ENCODE assay signal across 1 cellular context in genomic region chr2:43985359-43985758, GRCh38.
TF ChIP-seq lines count a peak whose summit lies in the region.

No MANE protein-coding gene starts in this region.

TF ChIP-seq in K562, 482 proteins besides CTCF, POLR2A, EP300 and RAD21 (continued from another document):
- TF ChIP-seq, protein P1, sequence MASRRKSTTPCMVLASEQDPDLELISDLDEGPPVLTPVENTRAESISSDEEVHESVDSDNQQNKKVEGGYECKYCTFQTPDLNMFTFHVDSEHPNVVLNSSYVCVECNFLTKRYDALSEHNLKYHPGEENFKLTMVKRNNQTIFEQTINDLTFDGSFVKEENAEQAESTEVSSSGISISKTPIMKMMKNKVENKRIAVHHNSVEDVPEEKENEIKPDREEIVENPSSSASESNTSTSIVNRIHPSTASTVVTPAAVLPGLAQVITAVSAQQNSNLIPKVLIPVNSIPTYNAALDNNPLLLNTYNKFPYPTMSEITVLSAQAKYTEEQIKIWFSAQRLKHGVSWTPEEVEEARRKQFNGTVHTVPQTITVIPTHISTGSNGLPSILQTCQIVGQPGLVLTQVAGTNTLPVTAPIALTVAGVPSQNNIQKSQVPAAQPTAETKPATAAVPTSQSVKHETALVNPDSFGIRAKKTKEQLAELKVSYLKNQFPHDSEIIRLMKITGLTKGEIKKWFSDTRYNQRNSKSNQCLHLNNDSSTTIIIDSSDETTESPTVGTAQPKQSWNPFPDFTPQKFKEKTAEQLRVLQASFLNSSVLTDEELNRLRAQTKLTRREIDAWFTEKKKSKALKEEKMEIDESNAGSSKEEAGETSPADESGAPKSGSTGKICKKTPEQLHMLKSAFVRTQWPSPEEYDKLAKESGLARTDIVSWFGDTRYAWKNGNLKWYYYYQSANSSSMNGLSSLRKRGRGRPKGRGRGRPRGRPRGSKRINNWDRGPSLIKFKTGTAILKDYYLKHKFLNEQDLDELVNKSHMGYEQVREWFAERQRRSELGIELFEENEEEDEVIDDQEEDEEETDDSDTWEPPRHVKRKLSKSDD (conservative IDR thresholded peaks at IDR 0.05; ENCODE audit: low read length): no peak
- TF ChIP-seq CREM (IDR thresholded peaks at IDR 0.05; ENCODE audit: low read depth): no peak
- TF ChIP-seq MYC (IDR thresholded peaks at IDR 0.05; ENCODE audit: low read depth, low read length): peak; percentile 91
- TF ChIP-seq MYC (CRISPR knock-in tag; IDR thresholded peaks at IDR 0.05; ENCODE audit: borderline replicate concordance, low read depth): no peak
- peak in 1 of 2 experiments; percentile 34 for TF ChIP-seq NCOA2 (IDR thresholded peaks at IDR 0.05; ENCODE audit: partially characterized antibody in 2 of 2)
- no peak for TF ChIP-seq RFX5 (IDR thresholded peaks at IDR 0.05; ENCODE audit: low read depth, low read length)
- TF ChIP-seq HMG20A (CRISPR knock-in tag; conservative IDR thresholded peaks at IDR 0.05): no peak
- no peak for TF ChIP-seq CBX5 (IDR thresholded peaks at IDR 0.05; ENCODE audit: borderline replicate concordance, low read depth)
- TF ChIP-seq, protein P2, sequence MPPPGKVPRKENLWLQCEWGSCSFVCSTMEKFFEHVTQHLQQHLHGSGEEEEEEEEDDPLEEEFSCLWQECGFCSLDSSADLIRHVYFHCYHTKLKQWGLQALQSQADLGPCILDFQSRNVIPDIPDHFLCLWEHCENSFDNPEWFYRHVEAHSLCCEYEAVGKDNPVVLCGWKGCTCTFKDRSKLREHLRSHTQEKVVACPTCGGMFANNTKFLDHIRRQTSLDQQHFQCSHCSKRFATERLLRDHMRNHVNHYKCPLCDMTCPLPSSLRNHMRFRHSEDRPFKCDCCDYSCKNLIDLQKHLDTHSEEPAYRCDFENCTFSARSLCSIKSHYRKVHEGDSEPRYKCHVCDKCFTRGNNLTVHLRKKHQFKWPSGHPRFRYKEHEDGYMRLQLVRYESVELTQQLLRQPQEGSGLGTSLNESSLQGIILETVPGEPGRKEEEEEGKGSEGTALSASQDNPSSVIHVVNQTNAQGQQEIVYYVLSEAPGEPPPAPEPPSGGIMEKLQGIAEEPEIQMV (tag; conservative IDR thresholded peaks at IDR 0.05; ENCODE audit: low read depth): 0 out of 2 replicates have a peak, but pooled peaks have one; percentile 12
- TF ChIP-seq, protein P3, sequence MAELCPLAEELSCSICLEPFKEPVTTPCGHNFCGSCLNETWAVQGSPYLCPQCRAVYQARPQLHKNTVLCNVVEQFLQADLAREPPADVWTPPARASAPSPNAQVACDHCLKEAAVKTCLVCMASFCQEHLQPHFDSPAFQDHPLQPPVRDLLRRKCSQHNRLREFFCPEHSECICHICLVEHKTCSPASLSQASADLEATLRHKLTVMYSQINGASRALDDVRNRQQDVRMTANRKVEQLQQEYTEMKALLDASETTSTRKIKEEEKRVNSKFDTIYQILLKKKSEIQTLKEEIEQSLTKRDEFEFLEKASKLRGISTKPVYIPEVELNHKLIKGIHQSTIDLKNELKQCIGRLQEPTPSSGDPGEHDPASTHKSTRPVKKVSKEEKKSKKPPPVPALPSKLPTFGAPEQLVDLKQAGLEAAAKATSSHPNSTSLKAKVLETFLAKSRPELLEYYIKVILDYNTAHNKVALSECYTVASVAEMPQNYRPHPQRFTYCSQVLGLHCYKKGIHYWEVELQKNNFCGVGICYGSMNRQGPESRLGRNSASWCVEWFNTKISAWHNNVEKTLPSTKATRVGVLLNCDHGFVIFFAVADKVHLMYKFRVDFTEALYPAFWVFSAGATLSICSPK (IDR thresholded peaks at IDR 0.05; ENCODE audit: borderline replicate concordance): no peak
- TF ChIP-seq ZNF384 (IDR thresholded peaks at IDR 0.05; ENCODE audit: low read depth, low read length): no peak
- TF ChIP-seq KAT8 (IDR thresholded peaks at IDR 0.05; ENCODE audit: low read depth): no peak
- no peak for TF ChIP-seq HMGN3 (IDR thresholded peaks at IDR 0.05; ENCODE audit: borderline replicate concordance, extremely low read depth, insufficient read length, low read depth, low read length)
- peak in 1 of 2 experiments; percentile 47; a peak in 1 of 4 replicates for TF ChIP-seq KDM4B (IDR thresholded peaks at IDR 0.05; ENCODE audit: borderline replicate concordance in 2 of 2, low read depth in 1 of 2)
- TF ChIP-seq, protein P4, sequence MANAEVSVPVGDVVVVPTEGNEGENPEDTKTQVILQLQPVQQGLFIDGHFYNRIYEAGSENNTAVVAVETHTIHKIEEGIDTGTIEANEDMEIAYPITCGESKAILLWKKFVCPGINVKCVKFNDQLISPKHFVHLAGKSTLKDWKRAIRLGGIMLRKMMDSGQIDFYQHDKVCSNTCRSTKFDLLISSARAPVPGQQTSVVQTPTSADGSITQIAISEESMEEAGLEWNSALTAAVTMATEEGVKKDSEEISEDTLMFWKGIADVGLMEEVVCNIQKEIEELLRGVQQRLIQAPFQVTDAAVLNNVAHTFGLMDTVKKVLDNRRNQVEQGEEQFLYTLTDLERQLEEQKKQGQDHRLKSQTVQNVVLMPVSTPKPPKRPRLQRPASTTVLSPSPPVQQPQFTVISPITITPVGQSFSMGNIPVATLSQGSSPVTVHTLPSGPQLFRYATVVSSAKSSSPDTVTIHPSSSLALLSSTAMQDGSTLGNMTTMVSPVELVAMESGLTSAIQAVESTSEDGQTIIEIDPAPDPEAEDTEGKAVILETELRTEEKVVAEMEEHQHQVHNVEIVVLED (CRISPR knock-in tag; IDR thresholded peaks at IDR 0.05): no peak
- TF ChIP-seq ZMIZ1 (IDR thresholded peaks at IDR 0.05; ENCODE audit: low read depth in 2 of 2, low read length in 2 of 2): no peak
- no peak for TF ChIP-seq FOSL1 (tag; conservative IDR thresholded peaks at IDR 0.05)
- TF ChIP-seq THRB (CRISPR knock-in tag; conservative IDR thresholded peaks at IDR 0.05): peak; percentile 79; the same call in 1 of the 2 replicates
- no peak for TF ChIP-seq MCM3 (IDR thresholded peaks at IDR 0.05)
- TF ChIP-seq, protein P5, sequence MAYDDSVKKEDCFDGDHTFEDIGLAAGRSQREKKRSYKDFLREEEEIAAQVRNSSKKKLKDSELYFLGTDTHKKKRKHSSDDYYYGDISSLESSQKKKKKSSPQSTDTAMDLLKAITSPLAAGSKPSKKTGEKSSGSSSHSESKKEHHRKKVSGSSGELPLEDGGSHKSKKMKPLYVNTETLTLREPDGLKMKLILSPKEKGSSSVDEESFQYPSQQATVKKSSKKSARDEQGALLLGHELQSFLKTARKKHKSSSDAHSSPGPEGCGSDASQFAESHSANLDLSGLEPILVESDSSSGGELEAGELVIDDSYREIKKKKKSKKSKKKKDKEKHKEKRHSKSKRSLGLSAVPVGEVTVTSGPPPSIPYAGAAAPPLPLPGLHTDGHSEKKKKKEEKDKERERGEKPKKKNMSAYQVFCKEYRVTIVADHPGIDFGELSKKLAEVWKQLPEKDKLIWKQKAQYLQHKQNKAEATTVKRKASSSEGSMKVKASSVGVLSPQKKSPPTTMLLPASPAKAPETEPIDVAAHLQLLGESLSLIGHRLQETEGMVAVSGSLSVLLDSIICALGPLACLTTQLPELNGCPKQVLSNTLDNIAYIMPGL (CRISPR knock-in tag; IDR thresholded peaks at IDR 0.05): no peak
- no peak for TF ChIP-seq ZBTB9 (CRISPR knock-in tag; IDR thresholded peaks at IDR 0.05)
- TF ChIP-seq MAZ (CRISPR knock-in tag; conservative IDR thresholded peaks at IDR 0.05 in 1 of 2, IDR thresholded peaks at IDR 0.05 in 1 of 2): 0 out of 4 replicates have a peak, but pooled peaks of 1 of the 2 experiments have one; percentile 18
- TF ChIP-seq ARID4B (CRISPR knock-in tag; IDR thresholded peaks at IDR 0.05): no peak
- no peak for TF ChIP-seq RBBP5 (IDR thresholded peaks at IDR 0.05; ENCODE audit: borderline replicate concordance, insufficient read depth, low read length, poor library complexity, severe bottlenecking)
